ENCODE assay signal across 25 cellular contexts in genomic region chr16:88131966-88132365, GRCh38.
DNase-seq lines count a peak whose midpoint lies in the region; ATAC-seq, FAIRE-seq and TF ChIP-seq lines count a peak whose summit lies in the region.
"Had no signal": no experiment of that assay in that cellular context is flagged by ENCODE, and none has a peak within 500 bp of the region (broad histone marks: within the 10 kb centered on the region; RNA-seq: fewer than 3 reads in every experiment).

No MANE protein-coding gene starts in this region.

- no peak for DNase-seq in HepG2 (ENCODE audit: low spot score)
- no peak for DNase-seq in right lobe of liver
- DNase-seq in kidney, result peak; percentile 60
- no peak for DNase-seq in NCI-H1105 treated with DMSO at 0.1 percent for 48 hours (lab: John Stamatoyannopoulos, UW)
- DNase-seq: 8988T; ACHN; AML-193; BE2C; Calu3; CD4-positive, alpha-beta T cell; COR-L47; DMS53; DMS79 treated with DMSO at 0.1 percent for 48 hours; GF-D8; H9 had no signal

- no peak overlapping the region for H3K9ac ChIP-seq in HepG2 (ENCODE audit: insufficient read depth, low read depth, low read length)
- no peak overlapping the region for H3K9ac ChIP-seq in kidney (ENCODE audit: low read length in 2 of 2)
- H3K9ac ChIP-seq: BLaER1 treated with 17β-estradiol and CSF1 and Interleukin-3, amounts not matched to agents 10 nM and 100 nM had no signal

- H4K20me1 ChIP-seq in HepG2 (ENCODE audit: insufficient read depth, low read length), result no peaks in the 10 kb centered on the region
- H4K20me1 ChIP-seq: BLaER1 treated with 17β-estradiol and CSF1 and Interleukin-3, amounts not matched to agents 10 nM and 100 nM had no signal

- peak; percentile 11; the same call in 2 of the 3 replicates for ATAC-seq in HepG2
- ATAC-seq in right lobe of liver, result no peak
- peak; percentile 17 for ATAC-seq in stimulated activated memory B cell treated with anti-CD40 and anti-IgM and Interleukin-4, amounts not matched to agents 10 μg/mL and 1 μg/mL and 100 μg/mL, for 72 hours
- ATAC-seq in HG03139 (IDR thresholded peaks at IDR 0.05; ENCODE audit: unreplicated experiment), result no peak
- ATAC-seq: A549, GM23338, HCT116 had no signal

- no peak for TF ChIP-seq EP300 in HepG2 (IDR thresholded peaks at IDR 0.05; ENCODE audit: low read depth in 2 of 2, low read length in 2 of 2)
- TF ChIP-seq EP300 in HepG2 (CRISPR knock-in tag; IDR thresholded peaks at IDR 0.05; ENCODE audit: borderline replicate concordance), result no peak

- WGBS in HepG2 (ENCODE audit: low lambda C conversion rate), result 71% methylated on average over 12 of the region's 26 CpGs
- no CpG with 5 or more reads among the region's 26 CpGs for WGBS in right lobe of liver (ENCODE audit: insufficient coverage, low coverage, low lambda C conversion rate, missing lambda C conversion rate)

- TF ChIP-seq CTCF in HepG2 (CRISPR knock-in tag; IDR thresholded peaks at IDR 0.05) (no peak), right lobe of liver (IDR thresholded peaks at IDR 0.05) (no peak), kidney (IDR thresholded peaks at IDR 0.05; ENCODE audit: borderline replicate concordance, extremely low read depth, insufficient read depth) (no peak)

- POLR2A ChIA-PET in HepG2 (lab: Yijun Ruan, JAX), result no interaction called here

- no peaks in the 10 kb centered on the region for H3K36me3 Mint-ChIP-seq in stimulated activated memory B cell treated with anti-CD40 and anti-IgM and Interleukin-4, amounts not matched to agents 10 μg/mL and 1 μg/mL and 100 μg/mL, for 72 hours
- H3K36me3 Mint-ChIP-seq: CD14-positive monocyte; CD8-positive, alpha-beta memory T cell had no signal

- H3K9me3 Mint-ChIP-seq in stimulated activated memory B cell treated with anti-CD40 and anti-IgM and Interleukin-4, amounts not matched to agents 10 μg/mL and 1 μg/mL and 100 μg/mL, for 72 hours, result no peaks in the 10 kb centered on the region
- H3K9me3 Mint-ChIP-seq: CD14-positive monocyte; CD4-positive, alpha-beta T cell; CD8-positive, alpha-beta memory T cell; GM23338; H9 had no signal

- H3K27me3 ChIP-seq in HepG2 (ENCODE audit: control insufficient read depth in 1 of 2, insufficient read depth in 2 of 2, low read length in 2 of 2) (peaks cover 8 to 54% of the 10 kb centered on the region in 2 experiments), right lobe of liver (no peaks in the 10 kb centered on the region)
- H3K27me3 ChIP-seq: BE2C; BLaER1 treated with 17β-estradiol and CSF1 and Interleukin-3, amounts not matched to agents 10 nM and 100 nM had no signal

- intact Hi-C loops in HepG2 (cut with micrococcal nuclease; ENCODE audit: unreplicated experiment), result no loop called here
- intact Hi-C loops in right lobe of liver (cut with DNase I), result no loop called here
- intact Hi-C loops in kidney (cut with DNase I), result no loop called here

- no peak overlapping the region for H3K27ac Mint-ChIP-seq in stimulated activated memory B cell treated with anti-CD40 and anti-IgM and Interleukin-4, amounts not matched to agents 10 μg/mL and 1 μg/mL and 100 μg/mL, for 72 hours
- H3K27ac Mint-ChIP-seq: CD14-positive monocyte; CD4-positive, alpha-beta T cell; CD8-positive, alpha-beta memory T cell; GM23338 had no signal

- H2AFZ ChIP-seq in HepG2 (ENCODE audit: low read length), result no peak overlapping the region
- H2AFZ ChIP-seq: GM23338 had no signal

- TF ChIP-seq RAD21 in HepG2 (CRISPR knock-in tag; IDR thresholded peaks at IDR 0.05), result no peak

- no peaks in the 10 kb centered on the region for H3K79me2 ChIP-seq in HepG2 (ENCODE audit: insufficient read depth, low read length)

- H3K4me3 Mint-ChIP-seq in stimulated activated memory B cell treated with anti-CD40 and anti-IgM and Interleukin-4, amounts not matched to agents 10 μg/mL and 1 μg/mL and 100 μg/mL, for 72 hours, result no peak overlapping the region
- H3K4me3 Mint-ChIP-seq: CD14-positive monocyte; CD4-positive, alpha-beta T cell; CD8-positive, alpha-beta memory T cell; GM23338; H9 had no signal

- H3K36me3 ChIP-seq in HepG2 (replicated peaks in 1 of 2; ENCODE audit: control insufficient read depth in 1 of 2, insufficient read depth in 2 of 2, low read length in 2 of 2), result no peaks in the 10 kb centered on the region
- H3K36me3 ChIP-seq in right lobe of liver, result no peaks in the 10 kb centered on the region
- no peaks in the 10 kb centered on the region for H3K36me3 ChIP-seq in kidney (ENCODE audit: control insufficient read depth in 1 of 2, insufficient read depth in 2 of 2, low read length in 2 of 2)
- H3K36me3 ChIP-seq: BE2C; BLaER1 treated with 17β-estradiol and CSF1 and Interleukin-3, amounts not matched to agents 10 nM and 100 nM had no signal

- peaks cover 6% of the 10 kb centered on the region for H3K4me1 Mint-ChIP-seq in stimulated activated memory B cell treated with anti-CD40 and anti-IgM and Interleukin-4, amounts not matched to agents 10 μg/mL and 1 μg/mL and 100 μg/mL, for 72 hours
- H3K4me1 Mint-ChIP-seq: CD14-positive monocyte; CD8-positive, alpha-beta memory T cell; GM23338 had no signal

- no TSS peak for BruUV-seq in HepG2 (replicated peaks; lab: Mats Ljungman, UMichigan)

- no peak overlapping the region for H3K4me2 ChIP-seq in HepG2 (ENCODE audit: low read depth, low read length)
- H3K4me2 ChIP-seq: A549; BLaER1 treated with 17β-estradiol and CSF1 and Interleukin-3, amounts not matched to agents 10 nM and 100 nM; GM23338 had no signal

- no peak overlapping the region for H3K27ac ChIP-seq in HepG2 (ENCODE audit: extremely low read length, insufficient read depth, low read length)
- no peak overlapping the region for H3K27ac ChIP-seq in right lobe of liver
- no peak overlapping the region for H3K27ac ChIP-seq in kidney (ENCODE audit: low read depth in 2 of 2, low read length in 2 of 2)
- H3K27ac ChIP-seq: BLaER1 treated with 17β-estradiol and CSF1 and Interleukin-3, amounts not matched to agents 10 nM and 100 nM had no signal

- no peak overlapping the region for H3K4me3 ChIP-seq in HepG2 (replicated peaks in 1 of 3; ENCODE audit: insufficient read depth in 1 of 3, low read depth in 2 of 3, low read length in 3 of 3)
- no peak overlapping the region for H3K4me3 ChIP-seq in right lobe of liver
- H3K4me3 ChIP-seq in kidney (ENCODE audit: low read length in 2 of 2), result no peak overlapping the region
- H3K4me3 ChIP-seq: A549; BLaER1 treated with 17β-estradiol and CSF1 and Interleukin-3, amounts not matched to agents 10 nM and 100 nM; GM23338 had no signal

- H3K9me3 ChIP-seq in HepG2 (ENCODE audit: low read length) (no peaks in the 10 kb centered on the region), right lobe of liver (no peaks in the 10 kb centered on the region), kidney (ENCODE audit: control insufficient read depth in 1 of 2, low read length in 2 of 2) (no peaks in the 10 kb centered on the region)
- H3K9me3 ChIP-seq: A549, BE2C had no signal

- in situ Hi-C loops in HepG2 (cut with HindIII; ENCODE audit: extremely low pct_ligation_motif_present, low pct_unique_long_range_greater_than_20kb), result no loop called here

- TF ChIP-seq POLR2A in HepG2 (IDR thresholded peaks at IDR 0.05; ENCODE audit: insufficient read depth in 1 of 2, low read depth in 2 of 2, low read length in 2 of 2) (no peak), right lobe of liver (IDR thresholded peaks at IDR 0.05) (no peak)

- FAIRE-seq in HepG2 (lab: Jason Lieb, UNC) (no peak), kidney (lab: Jason Lieb, UNC) (no peak)
- FAIRE-seq: A549, GM12891, GM18507 had no signal

- CTCF ChIA-PET in HepG2 (lab: Yijun Ruan, JAX; ENCODE audit: low intra/inter-chr PET ratio, low total read pairs), result no interaction called here

- H3K27me3 Mint-ChIP-seq in stimulated activated memory B cell treated with anti-CD40 and anti-IgM and Interleukin-4, amounts not matched to agents 10 μg/mL and 1 μg/mL and 100 μg/mL, for 72 hours, result peaks cover 18% of the 10 kb centered on the region
- H3K27me3 Mint-ChIP-seq: CD4-positive, alpha-beta T cell had no signal

- H3K4me1 ChIP-seq in HepG2 (ENCODE audit: insufficient read depth, low read length) (no peaks in the 10 kb centered on the region), right lobe of liver (no peaks in the 10 kb centered on the region), kidney (ENCODE audit: control insufficient read depth in 1 of 2, insufficient read depth in 1 of 2, low read depth in 1 of 2, low read length in 2 of 2) (no peaks in the 10 kb centered on the region)
- H3K4me1 ChIP-seq: A549, BE2C had no signal

TF ChIP-seq in HepG2, 621 proteins besides CTCF, POLR2A, EP300 and RAD21 (continues in another document):
- TF ChIP-seq ZNF34 (CRISPR knock-in tag; IDR thresholded peaks at IDR 0.05; ENCODE audit: borderline replicate concordance) (no peak), SP2 (CRISPR knock-in tag; IDR thresholded peaks at IDR 0.05) (no peak), SRF (IDR thresholded peaks at IDR 0.05; ENCODE audit: low read depth, low read length) (no peak), SMARCE1 (IDR thresholded peaks at IDR 0.05; ENCODE audit: borderline replicate concordance) (no peak)

Comparison
In these comparisons a context has a peak if more than half of its experiments do, and no peak if none do; other contexts are left out.
1. ATAC-seq: peak in HepG2 (single experiment) and stimulated activated memory B cell treated with anti-CD40 and anti-IgM and Interleukin-4, amounts not matched to agents 10 μg/mL and 1 μg/mL and 100 μg/mL, for 72 hours (single experiment); none in right lobe of liver (0 of 4) and HG03139 (single experiment).